Comparison of ENCODE assay signal across 8 cellular contexts in genomic region chr17:75182569-75183436, GRCh38. TPM values are rescaled to one million over a fixed set of nuclear protein-coding genes. Genes with fewer than 3 reads are reported as not detected.
DNase-seq lines count a peak whose midpoint lies in the region; ATAC-seq and TF ChIP-seq lines count a peak whose summit lies in the region.

Gene SUMO2, minus strand, starts transcription at chr17:75182959. Its CDS starts 125 bp downstream, at chr17:75182834.

- TF ChIP-seq CTCF in chondrocyte (IDR thresholded peaks at IDR 0.05): peak; percentile 57

- peaks cover 36% of the 10 kb centered on the region for H3K4me1 Mint-ChIP-seq in chondrocyte (ENCODE audit: low read depth)

- H3K4me3 Mint-ChIP-seq in chondrocyte (ENCODE audit: unreplicated experiment): peak within 1 kb of the TSS; percentile 77

- no peaks in the 10 kb centered on the region for H3K9me3 Mint-ChIP-seq in chondrocyte (ENCODE audit: low read depth)

- H3K27me3 Mint-ChIP-seq in chondrocyte (ENCODE audit: low read depth): no peaks in the 10 kb centered on the region

- H3K36me3 Mint-ChIP-seq in chondrocyte (ENCODE audit: low read depth): peaks cover 2% of the 10 kb centered on the region

- H3K27ac Mint-ChIP-seq in chondrocyte (ENCODE audit: unreplicated experiment): peak within 1 kb of the TSS; percentile 98

- peak; percentile 92 for DNase-seq in Ammon's horn (ENCODE audit: low spot score)
- peak; percentile 92 for DNase-seq in NCI-H460 (ENCODE audit: extremely low read depth, low read depth)
- peak; percentile 94 to 95 for DNase-seq in activated CD4-positive, alpha-beta T cell treated with anti-CD3 and anti-CD28 coated beads for 24 hours (ENCODE audit: low read depth in 2 of 2)
- DNase-seq in chondrocyte (ENCODE audit: low spot score): peak; percentile 96
- peak; percentile 57 for DNase-seq in kidney glomerular epithelial cell (lab: John Stamatoyannopoulos, UW)
- peak; percentile 92 to 96 for DNase-seq in stimulated activated CD4-positive, alpha-beta T cell treated with anti-CD3 and anti-CD28 coated beads, Interleukin-15, amount 100 ng/mL, for 48 hours (ENCODE audit: low read depth in 2 of 2)

- ATAC-seq in HG03378 (IDR thresholded peaks at IDR 0.05; ENCODE audit: unreplicated experiment): peak; percentile 64

- TF ChIP-seq POLR2A in GM19099 (IDR thresholded peaks at IDR 0.05; ENCODE audit: extremely low read depth, insufficient read length, low read depth): peak; percentile 85

RNA-seq across cellular contexts. Expression of gene SUMO2, which starts in this region (rescaled TPM):
- 136 and 142 TPM in 2 replicates for total RNA-seq in NCI-H460 (2014; rRNA removed; shearing (Covaris generic))
- 49.3 and 105 TPM in 2 replicates for polyA plus RNA-seq in NCI-H460 (2014; cell fraction: nucleus; rRNA removed)
- total RNA-seq in chondrocyte: 307 to 347 TPM (median 312 TPM) in 3 replicates

Comparison
In these comparisons a context has a peak if more than half of its experiments do, and no peak if none do; other contexts are left out.
1. Peak in every context shown above with its lines: DNase-seq and ATAC-seq.